Comparison of ENCODE assay signal across 1 cellular context in genomic region chr2:20653695-20654306, GRCh38.
A peak's percentile ranks its signal among the peaks of the same experiment; 100 is the strongest.
TF ChIP-seq lines count a peak whose summit lies in the region.

No MANE protein-coding gene starts in this region.

TF ChIP-seq in GM12878, 131 proteins besides CTCF, POLR2A, EP300 and RAD21:
- TF ChIP-seq RBBP5 (conservative IDR thresholded peaks at IDR 0.05) (no peak), ZBTB33 (IDR thresholded peaks at IDR 0.05) (peak; percentile 51; the same call in 1 of the 2 replicates)
